In the genomic region with DNA sequence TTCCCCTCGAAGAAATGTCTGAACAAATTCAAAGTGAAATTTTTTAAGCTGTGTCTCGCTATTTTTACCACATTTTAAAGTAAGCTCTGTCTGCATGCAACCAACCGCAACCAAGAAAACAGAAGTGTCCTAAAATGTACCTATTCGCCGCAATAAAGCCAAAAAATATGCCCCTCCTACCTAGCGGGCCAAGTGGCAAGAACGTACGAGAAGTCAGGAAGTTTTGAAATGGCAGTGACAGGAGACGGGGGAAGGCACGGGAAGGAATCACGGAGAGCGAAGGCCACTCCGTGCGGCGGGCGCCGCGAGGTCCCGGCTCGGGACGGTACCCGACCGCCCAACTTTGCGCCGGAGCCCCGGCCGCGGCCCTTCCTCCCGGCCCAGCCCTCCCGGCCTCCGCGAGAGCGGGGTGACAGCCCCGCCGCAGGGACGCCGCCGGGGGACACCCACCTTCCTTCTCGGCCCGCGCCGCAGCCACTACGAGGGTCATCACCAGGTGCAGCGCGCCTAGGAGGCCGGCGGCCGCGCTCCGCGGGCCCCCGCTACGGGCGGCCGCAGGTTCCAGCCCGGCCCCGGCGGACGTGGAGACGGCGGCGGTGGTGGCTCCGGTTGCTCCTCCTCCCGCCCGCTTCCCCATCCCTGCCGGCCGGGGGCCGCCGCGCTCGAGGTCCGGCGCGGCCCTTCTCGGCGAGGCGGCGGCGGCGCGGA, we compare ENCODE assay signal across 8 cellular contexts. TPM values are rescaled to one million over a fixed set of nuclear protein-coding genes. Genes with fewer than 3 reads are reported as not detected.
DNase-seq lines count a peak whose midpoint lies in the region; ATAC-seq and TF ChIP-seq lines count a peak whose summit lies in the region.

No MANE protein-coding gene starts in this region.

- no peak overlapping the region for H3K27ac ChIP-seq in iPS-20b (ENCODE audit: low read length)

- H3K4me3 ChIP-seq in astrocyte of the cerebellum (ENCODE audit: low read depth, low read length) (peak overlapping the region; percentile 77), iPS-20b (ENCODE audit: low read length) (peak overlapping the region; percentile 89)

- no peaks in the 10 kb centered on the region for H3K36me3 ChIP-seq in iPS-20b (ENCODE audit: insufficient read depth, low read depth, low read length)

- in situ Hi-C loops in astrocyte of the cerebellum (cut with HindIII; ENCODE audit: low sequenced_read_pairs), result no loop called here

- DNase-seq in EL (peak; percentile 44), HuH-7.5 (ENCODE audit: low spot score) (peak; percentile 48), T-helper 2 cell (peak; percentile 9 to 74 (median 31)), astrocyte of the cerebellum (ENCODE audit: low read depth) (no peak), mesenteric fat pad (ENCODE audit: low spot score) (no peak)
- DNase-seq in stimulated activated CD4-positive, alpha-beta T cell treated with anti-CD3 and anti-CD28 coated beads, Interleukin-12 subunit alpha, Interleukin-12 subunit beta, amount 100 ng/mL, for 24 hours (ENCODE audit: low read depth in 2 of 2), result peak; percentile 17 to 32

- H3K9ac ChIP-seq in iPS-20b (ENCODE audit: low read depth, low read length), result peak overlapping the region; percentile 92; the same call in 1 of the 2 replicates

- no peaks in the 10 kb centered on the region for H3K9me3 ChIP-seq in iPS-20b (ENCODE audit: insufficient read depth, low read depth, low read length)

- peak; percentile 36 for ATAC-seq in GM21528 (IDR thresholded peaks at IDR 0.05; ENCODE audit: low FRiP score, unreplicated experiment)

- H3K4me1 ChIP-seq in iPS-20b (ENCODE audit: insufficient read depth, low read length), result peaks cover 11% of the 10 kb centered on the region

- no peak for TF ChIP-seq CTCF in astrocyte of the cerebellum (IDR thresholded peaks at IDR 0.05; ENCODE audit: low read depth, low read length, missing control alignments)

- no peaks in the 10 kb centered on the region for H3K27me3 ChIP-seq in iPS-20b (ENCODE audit: insufficient read depth, low read length)

RNA-seq across cellular contexts. Expression of gene TMEM131, which starts 0.6 kb away (rescaled TPM):
- total RNA-seq in mesenteric fat pad, result 34.8 TPM

Comparison
In these comparisons a context has a peak if more than half of its experiments do, and no peak if none do; other contexts are left out.
1. DNase-seq: peak in EL (single experiment), HuH-7.5 (single experiment), T-helper 2 cell (5 of 5) and stimulated activated CD4-positive, alpha-beta T cell treated with anti-CD3 and anti-CD28 coated beads, Interleukin-12 subunit alpha, Interleukin-12 subunit beta, amount 100 ng/mL, for 24 hours (2 of 2); none in astrocyte of the cerebellum (single experiment) and mesenteric fat pad (single experiment).